Comparison of ENCODE assay signal across 8 cellular contexts in the genomic region with DNA sequence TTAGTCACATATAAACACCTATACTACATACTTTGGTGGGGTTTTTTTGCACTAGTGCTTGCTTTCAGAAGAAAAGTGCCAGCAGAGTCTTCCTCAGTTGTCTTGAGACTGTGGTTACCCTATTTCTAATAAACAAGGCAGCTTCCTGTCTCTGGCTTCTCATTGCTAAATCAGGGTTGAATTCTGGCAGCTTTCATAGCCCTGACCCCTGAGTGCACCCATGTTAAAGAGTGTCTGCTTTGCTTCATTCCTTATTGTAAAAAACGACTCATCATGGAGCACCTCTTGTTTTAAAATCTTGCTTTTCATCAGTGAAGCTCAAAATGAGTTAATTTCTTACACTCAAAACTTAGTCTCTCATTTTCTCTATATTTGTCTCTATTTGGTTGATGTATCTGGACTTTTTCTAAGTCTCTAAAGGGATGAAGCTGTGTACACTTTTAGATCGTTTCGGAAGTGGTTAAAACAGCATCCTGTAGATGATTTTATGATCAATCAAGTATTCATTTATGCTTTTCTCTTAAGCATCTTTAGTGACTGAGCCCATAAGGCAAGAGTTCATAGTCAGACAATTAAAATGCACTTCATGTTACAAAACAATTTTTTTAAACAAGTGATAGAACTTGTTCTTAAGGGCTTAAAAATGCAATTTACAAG.
DNase-seq lines count a peak whose midpoint lies in the region; ATAC-seq lines count a peak whose summit lies in the region.

No MANE protein-coding gene starts in this region.

- peak overlapping the region; percentile 40 for H3K4me3 Mint-ChIP-seq in activated CD4-positive, alpha-beta T cell treated with anti-CD3 and anti-CD28 coated beads, Interleukin-2, amount 10 ng/mL, durations not matched to agents 7 days and 5 days
- peak overlapping the region; percentile 75 for H3K4me3 Mint-ChIP-seq in T-helper 1 cell treated with Interleukin-12 subunit alpha and Interleukin-12 subunit beta and Interleukin-4 antibody, amounts not matched to agents 30 μg/mL and 1 μg/mL, for 36 hours
- peak overlapping the region; percentile 67 to 85 (median 70) for H3K4me3 Mint-ChIP-seq in immature natural killer cell

- H3K27me3 Mint-ChIP-seq in activated CD4-positive, alpha-beta T cell treated with anti-CD3 and anti-CD28 coated beads, Interleukin-2, amount 10 ng/mL, durations not matched to agents 7 days and 5 days: no peaks in the 10 kb centered on the region
- H3K27me3 Mint-ChIP-seq in T-helper 1 cell treated with Interleukin-12 subunit alpha and Interleukin-12 subunit beta and Interleukin-4 antibody, amounts not matched to agents 30 μg/mL and 1 μg/mL, for 36 hours (ENCODE audit: low read depth): no peaks in the 10 kb centered on the region
- peaks cover 0 to 2% (median 0%) of the 10 kb centered on the region in 3 donors for H3K27me3 Mint-ChIP-seq in immature natural killer cell (ENCODE audit: low read depth in 3 of 3)

- peak; percentile 55 for DNase-seq in activated CD4-positive, alpha-beta T cell treated with anti-CD3 and anti-CD28 coated beads, Interleukin-2, amount 10 ng/mL, durations not matched to agents 7 days and 5 days
- no peak for DNase-seq in activated CD4-positive, alpha-beta T cell treated with anti-CD3 and anti-CD28 coated beads, Interleukin-2, amount 50 U/mL, for 4 hours
- DNase-seq in immature natural killer cell (peak; percentile 9 to 42 (median 32)), NCI-H510A (lab: John Stamatoyannopoulos, UW) (no peak), UCSD-AML1 (lab: John Stamatoyannopoulos, UW; ENCODE audit: unreplicated experiment) (no peak)

- peak overlapping the region; percentile 86 for H3K27ac Mint-ChIP-seq in activated CD4-positive, alpha-beta T cell treated with anti-CD3 and anti-CD28 coated beads, Interleukin-2, amount 10 ng/mL, durations not matched to agents 7 days and 5 days
- peak overlapping the region; percentile 93 for H3K27ac Mint-ChIP-seq in T-helper 1 cell treated with Interleukin-12 subunit alpha and Interleukin-12 subunit beta and Interleukin-4 antibody, amounts not matched to agents 30 μg/mL and 1 μg/mL, for 36 hours
- peak overlapping the region; percentile 45 to 93 (median 86) for H3K27ac Mint-ChIP-seq in immature natural killer cell

- peaks cover 55% of the 10 kb centered on the region for H3K36me3 Mint-ChIP-seq in activated CD4-positive, alpha-beta T cell treated with anti-CD3 and anti-CD28 coated beads, Interleukin-2, amount 10 ng/mL, durations not matched to agents 7 days and 5 days (ENCODE audit: low read depth)
- H3K36me3 Mint-ChIP-seq in T-helper 1 cell treated with Interleukin-12 subunit alpha and Interleukin-12 subunit beta and Interleukin-4 antibody, amounts not matched to agents 30 μg/mL and 1 μg/mL, for 36 hours (ENCODE audit: low read depth): peaks cover 26% of the 10 kb centered on the region
- peaks cover 0 to 8% (median 7%) of the 10 kb centered on the region in 3 donors for H3K36me3 Mint-ChIP-seq in immature natural killer cell

- H3K4me1 Mint-ChIP-seq in activated CD4-positive, alpha-beta T cell treated with anti-CD3 and anti-CD28 coated beads, Interleukin-2, amount 10 ng/mL, durations not matched to agents 7 days and 5 days: peaks cover 78% of the 10 kb centered on the region
- peaks cover 64% of the 10 kb centered on the region for H3K4me1 Mint-ChIP-seq in T-helper 1 cell treated with Interleukin-12 subunit alpha and Interleukin-12 subunit beta and Interleukin-4 antibody, amounts not matched to agents 30 μg/mL and 1 μg/mL, for 36 hours (ENCODE audit: low read depth)
- H3K4me1 Mint-ChIP-seq in immature natural killer cell: peaks cover 86 to 90% of the 10 kb centered on the region in 2 donors

- peaks cover 16% of the 10 kb centered on the region for H3K9me3 Mint-ChIP-seq in activated CD4-positive, alpha-beta T cell treated with anti-CD3 and anti-CD28 coated beads, Interleukin-2, amount 10 ng/mL, durations not matched to agents 7 days and 5 days
- peaks cover 10% of the 10 kb centered on the region for H3K9me3 Mint-ChIP-seq in T-helper 1 cell treated with Interleukin-12 subunit alpha and Interleukin-12 subunit beta and Interleukin-4 antibody, amounts not matched to agents 30 μg/mL and 1 μg/mL, for 36 hours
- H3K9me3 Mint-ChIP-seq in immature natural killer cell: no peaks in the 10 kb centered on the region

- ATAC-seq in HG02870 (IDR thresholded peaks at IDR 0.05; ENCODE audit: unreplicated experiment) (peak; percentile 50), HG03045 (IDR thresholded peaks at IDR 0.05; ENCODE audit: unreplicated experiment) (no peak)

- CTCF ChIA-PET in activated CD4-positive, alpha-beta T cell treated with anti-CD3 and anti-CD28 coated beads, Interleukin-2, amount 10 ng/mL, durations not matched to agents 7 days and 5 days (lab: Charles Lee): interaction anchor here (0.8 to 2.2 kb wide), 3 partner anchors 11 to 16 kb away, joined by 3 to 10 read pairs (median 3); no protein-coding TSS in a partner anchor

- POLR2A ChIA-PET in activated CD4-positive, alpha-beta T cell treated with anti-CD3 and anti-CD28 coated beads, Interleukin-2, amount 10 ng/mL, durations not matched to agents 7 days and 5 days (lab: Charles Lee): no interaction called here

Comparison
In these comparisons a context has a peak if more than half of its experiments do, and no peak if none do; other contexts are left out.
1. DNase-seq: peak in activated CD4-positive, alpha-beta T cell treated with anti-CD3 and anti-CD28 coated beads, Interleukin-2, amount 10 ng/mL, durations not matched to agents 7 days and 5 days (single experiment) and immature natural killer cell (3 of 3); none in activated CD4-positive, alpha-beta T cell treated with anti-CD3 and anti-CD28 coated beads, Interleukin-2, amount 50 U/mL, for 4 hours (0 of 2), NCI-H510A (single experiment) and UCSD-AML1 (single experiment).
2. Peak in every context shown above with its lines, with median percentiles within 50 percentile points of each other: H3K27ac Mint-ChIP-seq and H3K4me3 Mint-ChIP-seq.